29 cellular contexts compared by ENCODE assay signal in the genomic region with DNA sequence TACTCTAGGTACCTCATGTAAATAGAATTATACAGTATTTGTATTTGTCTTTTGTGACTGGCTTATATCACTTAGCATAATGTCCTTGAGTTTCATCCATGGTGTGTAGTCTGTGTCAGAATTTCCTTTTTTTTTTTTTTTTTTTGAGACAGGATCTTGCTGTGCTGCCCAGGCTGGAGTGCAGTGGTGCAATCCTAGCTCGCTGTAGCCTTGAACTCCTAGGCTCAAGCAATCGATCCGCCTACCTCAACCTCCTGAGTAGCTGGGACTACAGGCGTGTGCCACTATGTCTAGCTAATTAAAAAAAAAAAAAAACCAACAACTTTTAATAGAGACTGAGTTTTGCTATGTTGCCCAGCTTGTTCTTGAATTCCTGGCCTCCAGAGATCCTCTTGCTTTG.
"Had no signal": no experiment of that assay in that cellular context is flagged by ENCODE, and none has a peak within 500 bp of the region (broad histone marks: within the 10 kb centered on the region; RNA-seq: fewer than 3 reads in every experiment).

No MANE protein-coding gene starts in this region.

- H3K27ac ChIP-seq: colonic mucosa, coronary artery, dorsolateral prefrontal cortex, epithelial cell of prostate, esophagus muscularis mucosa, esophagus squamous epithelium, foreskin keratinocyte, gastrocnemius medialis, gastroesophageal sphincter, heart left ventricle, heart right ventricle had no signal

- H3K9me3 ChIP-seq: colonic mucosa, esophagus muscularis mucosa, esophagus squamous epithelium, gastrocnemius medialis, gastroesophageal sphincter, heart left ventricle, heart right ventricle had no signal

- H3K4me3 Mint-ChIP-seq: dendritic cell treated with granulocyte-macrophage colony-stimulating factor and Interleukin-4, amounts not matched to agents 40 ng/mL and 50 ng/mL, for 4 days; effector memory CD8-positive, alpha-beta T cell; endodermal cell had no signal

- H3K36me3 ChIP-seq: colonic mucosa, esophagus muscularis mucosa, esophagus squamous epithelium, gastrocnemius medialis, gastroesophageal sphincter, heart left ventricle, heart right ventricle had no signal

- ATAC-seq: effector memory CD8-positive, alpha-beta T cell; esophagus mucosa; foreskin keratinocyte; gastrocnemius medialis; gastroesophageal sphincter; heart left ventricle; heart right ventricle had no signal

- H3K9me3 Mint-ChIP-seq: dendritic cell treated with granulocyte-macrophage colony-stimulating factor and Interleukin-4, amounts not matched to agents 40 ng/mL and 50 ng/mL, for 4 days; effector memory CD8-positive, alpha-beta T cell; endodermal cell had no signal

- H3K4me3 ChIP-seq: colonic mucosa, coronary artery, dorsolateral prefrontal cortex, esophagus muscularis mucosa, esophagus squamous epithelium, gastrocnemius medialis, gastroesophageal sphincter, heart left ventricle, heart right ventricle had no signal

- DNase-seq: colonic mucosa; cortex of kidney; dermis blood vessel endothelial cell; dorsolateral prefrontal cortex; effector CD4-positive, alpha-beta T cell; effector CD8-positive, alpha-beta T cell; effector memory CD4-positive, alpha-beta T cell; effector memory CD8-positive, alpha-beta T cell; endodermal cell; erythroblast; esophagus squamous epithelium; foreskin fibroblast; foreskin keratinocyte; foreskin melanocyte; gastrocnemius medialis; glutamatergic neuron; head of caudate nucleus; heart left ventricle; heart right ventricle had no signal

- H3K27me3 ChIP-seq: colonic mucosa, dorsolateral prefrontal cortex, esophagus muscularis mucosa, esophagus squamous epithelium, foreskin keratinocyte, gastrocnemius medialis, gastroesophageal sphincter, heart left ventricle, heart right ventricle had no signal

- FAIRE-seq: colon, endometrium, endothelial cell of umbilical vein, frontal cortex had no signal

- H3K4me1 ChIP-seq: colonic mucosa, foreskin keratinocyte, gastrocnemius medialis had no signal

- H3K27ac Mint-ChIP-seq: dendritic cell treated with granulocyte-macrophage colony-stimulating factor and Interleukin-4, amounts not matched to agents 40 ng/mL and 50 ng/mL, for 4 days; effector memory CD8-positive, alpha-beta T cell; endodermal cell had no signal
